In genomic region chr17:65482201-65482600, GRCh38 we compare ENCODE assay signal across 3 cellular contexts.
"Had no signal": no experiment of that assay in that cellular context is flagged by ENCODE, and none has a peak within 500 bp of the region (broad histone marks: within the 10 kb centered on the region; RNA-seq: fewer than 3 reads in every experiment).

No MANE protein-coding gene starts in this region.

- ATAC-seq: GM12878 had no signal

- DNase-seq: GDM1, GF-D8 had no signal

- H3K4me3 ChIP-seq: GM12878 had no signal
